ENCODE assay signal across 16 cellular contexts in the genomic region with DNA sequence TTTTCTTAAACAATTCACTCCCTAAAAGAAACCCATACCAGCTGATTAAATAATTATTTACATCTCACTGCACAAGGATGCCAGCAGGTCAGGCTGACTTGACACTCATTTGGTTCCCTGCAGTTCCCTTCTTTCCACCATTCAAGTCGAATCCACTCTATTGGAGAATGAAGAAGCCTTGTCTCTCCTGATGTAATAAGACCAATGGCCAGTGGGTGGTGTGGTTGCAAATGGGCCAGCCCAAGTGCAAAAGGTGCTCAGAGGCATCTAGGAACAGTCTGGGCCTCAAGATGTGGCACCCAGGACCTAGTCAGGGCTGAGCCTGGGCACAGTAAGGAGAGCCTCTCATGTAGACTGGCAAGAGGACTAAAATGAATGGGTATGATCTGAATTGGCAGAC. TPM values are rescaled to one million over a fixed set of nuclear protein-coding genes. Genes with fewer than 3 reads are reported as not detected.
DNase-seq lines count a peak whose midpoint lies in the region; ATAC-seq and TF ChIP-seq lines count a peak whose summit lies in the region.
"Had no signal": no experiment of that assay in that cellular context is flagged by ENCODE, and none has a peak within 500 bp of the region (broad histone marks: within the 10 kb centered on the region; RNA-seq: fewer than 3 reads in every experiment).

No MANE protein-coding gene starts in this region.

- H3K9me3 ChIP-seq in neural progenitor cell (ENCODE audit: low read depth) = no peaks in the 10 kb centered on the region

- ATAC-seq in HG03097 (IDR thresholded peaks at IDR 0.05; ENCODE audit: low FRiP score, unreplicated experiment) = no peak

- peaks cover 4% of the 10 kb centered on the region for H3K27me3 Mint-ChIP-seq in neural progenitor cell (ENCODE audit: insufficient read depth, low read depth)
- H3K27me3 Mint-ChIP-seq: activated naive CD8-positive, alpha-beta T cell had no signal

- no peak overlapping the region for H2AFZ ChIP-seq in neural progenitor cell (replicated peaks)

- no peak overlapping the region for H3K9ac ChIP-seq in neural progenitor cell

- H3K27me3 ChIP-seq in neural progenitor cell = no peaks in the 10 kb centered on the region

- in situ Hi-C loops in astrocyte of the spinal cord (cut with HindIII; ENCODE audit: low sequenced_read_pairs) = no loop called here

- peaks cover 8% of the 10 kb centered on the region for H3F3A ChIP-seq in neural progenitor cell (ENCODE audit: low read depth)

- no peak overlapping the region for H3K27ac Mint-ChIP-seq in neural progenitor cell
- H3K27ac Mint-ChIP-seq: activated naive CD8-positive, alpha-beta T cell had no signal

- peak overlapping the region; percentile 21 for H3K4me2 ChIP-seq in neural progenitor cell

- DNase-seq in NCI-H2227 (lab: John Stamatoyannopoulos, UW; ENCODE audit: unreplicated experiment) (peak; percentile 4), NCI-H2227 treated with DMSO at 0.1 percent for 48 hours (lab: John Stamatoyannopoulos, UW) (no peak), HT-29 (ENCODE audit: low spot score) (peak; percentile 10), astrocyte of the spinal cord (ENCODE audit: low read depth, low spot score) (no peak), neural progenitor cell (ENCODE audit: low spot score) (peak; percentile 68), mucosa of gallbladder (ENCODE audit: low spot score) (no peak)
- no peak for DNase-seq in stimulated activated CD4-positive, alpha-beta T cell treated with anti-CD3 and anti-CD28 coated beads, Interleukin-1b, Interleukin-23, amount 100 ng/mL, for 48 hours
- DNase-seq: DMS153; midbrain; NCI-H2107; RPMI8226; stimulated activated CD4-positive, alpha-beta T cell treated with anti-CD3 and anti-CD28 coated beads, Interleukin-15, amount 100 ng/mL, for 24 hours had no signal

- H3K27ac ChIP-seq in neural progenitor cell = no peak overlapping the region

- TF ChIP-seq CTCF in astrocyte of the spinal cord (IDR thresholded peaks at IDR 0.05; ENCODE audit: low read depth, low read length) (peak; percentile 5), neural progenitor cell (IDR thresholded peaks at IDR 0.05) (peak; percentile 61)

- H3K36me3 Mint-ChIP-seq in neural progenitor cell = no peaks in the 10 kb centered on the region

- H3K36me3 ChIP-seq in neural progenitor cell = no peaks in the 10 kb centered on the region

- no peak overlapping the region for H3K4me3 Mint-ChIP-seq in neural progenitor cell
- H3K4me3 Mint-ChIP-seq: activated naive CD8-positive, alpha-beta T cell had no signal

- H3K4me1 ChIP-seq in neural progenitor cell = peaks cover 6% of the 10 kb centered on the region

- no peaks in the 10 kb centered on the region for H3K4me1 Mint-ChIP-seq in neural progenitor cell

- H3K79me2 ChIP-seq in neural progenitor cell (ENCODE audit: low read depth) = no peaks in the 10 kb centered on the region

- no peak overlapping the region for H3K4me3 ChIP-seq in astrocyte of the spinal cord (ENCODE audit: low read depth, low read length)
- H3K4me3 ChIP-seq in neural progenitor cell = no peak overlapping the region

- peaks cover 10% of the 10 kb centered on the region for H3K9me3 Mint-ChIP-seq in neural progenitor cell

- H4K20me1 ChIP-seq in neural progenitor cell (ENCODE audit: low read depth) = no peaks in the 10 kb centered on the region

RNA-seq across cellular contexts. Expression of a gene that starts 9.3 kb away (rescaled TPM):
- total RNA-seq in HT-29 (2014; rRNA removed; shearing (Covaris generic)) = not detected in 2 replicates
- total RNA-seq in neural progenitor cell (ENCODE audit: low replicate concordance) = not detected in 2 replicates
- not detected for total RNA-seq in mucosa of gallbladder
- total RNA-seq: fibroblast of lung, ureter had no signal

Comparison
In these comparisons a context has a peak if more than half of its experiments do, and no peak if none do; other contexts are left out.
1. DNase-seq: peak in NCI-H2227 (single experiment), HT-29 (single experiment) and neural progenitor cell (single experiment); none in NCI-H2227 treated with DMSO at 0.1 percent for 48 hours (single experiment), astrocyte of the spinal cord (single experiment), mucosa of gallbladder (single experiment) and stimulated activated CD4-positive, alpha-beta T cell treated with anti-CD3 and anti-CD28 coated beads, Interleukin-1b, Interleukin-23, amount 100 ng/mL, for 48 hours (single experiment).